Comparison of ENCODE assay signal across 22 cellular contexts in genomic region chr5:148858106-148858505, GRCh38. TPM values are rescaled to one million over a fixed set of nuclear protein-coding genes. Genes with fewer than 3 reads are reported as not detected.
DNase-seq lines count a peak whose midpoint lies in the region; ATAC-seq and TF ChIP-seq lines count a peak whose summit lies in the region.
"Had no signal": no experiment of that assay in that cellular context is flagged by ENCODE, and none has a peak within 500 bp of the region (broad histone marks: within the 10 kb centered on the region; RNA-seq: fewer than 3 reads in every experiment).

No MANE protein-coding gene starts in this region.

- DNase-seq in GM04503 (ENCODE audit: low read depth) = peak; percentile 66
- peak; percentile 20 for DNase-seq in astrocyte of the spinal cord (ENCODE audit: low read depth, low spot score)
- no peak for DNase-seq in lower lobe of right lung
- no peak for DNase-seq in stimulated activated CD8-positive, alpha-beta memory T cell treated with anti-CD3 and anti-CD28 coated beads, Interleukin-4, amount 100 ng/mL, for 48 hours
- DNase-seq in SJCRH30 = no peak
- DNase-seq in naive thymus-derived CD4-positive, alpha-beta T cell = no peak
- DNase-seq in activated CD4-positive, alpha-beta T cell treated with anti-CD3 and anti-CD28 coated beads, Interleukin-2, amount 10 ng/mL, durations not matched to agents 7 days and 5 days = no peak
- DNase-seq: activated CD4-positive, alpha-beta T cell treated with anti-CD3 and anti-CD28 coated beads, Interleukin-2, amount 50 U/mL, for 48 hours; activated effector memory CD4-positive, alpha-beta T cell treated with anti-CD3 and anti-CD28 coated beads, Interleukin-2, amount 50 U/mL, for 16 hours; activated naive CD8-positive, alpha-beta T cell treated with anti-CD3 and anti-CD28 coated beads, Interleukin-2, amount 50 U/mL, for 24 hours; C1 segment of cervical spinal cord; DMS153; left colon; PC-9; stimulated activated CD4-positive, alpha-beta T cell treated with anti-CD3 and anti-CD28 coated beads, Interleukin-4, amount 100 ng/mL, for 1 hour; WERI-Rb-1 had no signal

- POLR2A ChIA-PET in naive thymus-derived CD4-positive, alpha-beta T cell (lab: Charles Lee) = no interaction called here
- POLR2A ChIA-PET in activated CD4-positive, alpha-beta T cell treated with anti-CD3 and anti-CD28 coated beads, Interleukin-2, amount 10 ng/mL, durations not matched to agents 7 days and 5 days (lab: Charles Lee) = no interaction called here

- H3K27ac Mint-ChIP-seq in naive thymus-derived CD4-positive, alpha-beta T cell = no peak overlapping the region
- no peak overlapping the region for H3K27ac Mint-ChIP-seq in activated CD4-positive, alpha-beta T cell treated with anti-CD3 and anti-CD28 coated beads, Interleukin-2, amount 10 ng/mL, durations not matched to agents 7 days and 5 days
- H3K27ac Mint-ChIP-seq: activated naive CD8-positive, alpha-beta T cell treated with anti-CD3 and anti-CD28 coated beads, Interleukin-2, amount 50 U/mL, for 24 hours; stimulated activated naive CD8-positive, alpha-beta T cell treated with anti-CD3 and anti-CD28 coated beads, Interleukin-15, Interleukin-2, amounts not matched to agents 100 ng/mL and 50 ng/mL, for 24 hours had no signal

- CTCF ChIA-PET in naive thymus-derived CD4-positive, alpha-beta T cell (lab: Charles Lee) = no interaction called here
- CTCF ChIA-PET in activated CD4-positive, alpha-beta T cell treated with anti-CD3 and anti-CD28 coated beads, Interleukin-2, amount 10 ng/mL, durations not matched to agents 7 days and 5 days (lab: Charles Lee) = no interaction called here

- intact Hi-C loops in lower lobe of right lung (cut with DNase I) = no loop called here
- intact Hi-C loops in naive thymus-derived CD4-positive, alpha-beta T cell (cut with micrococcal nuclease) = no loop called here

- H3K4me3 Mint-ChIP-seq in naive thymus-derived CD4-positive, alpha-beta T cell = no peak overlapping the region
- H3K4me3 Mint-ChIP-seq in activated CD4-positive, alpha-beta T cell treated with anti-CD3 and anti-CD28 coated beads, Interleukin-2, amount 10 ng/mL, durations not matched to agents 7 days and 5 days = no peak overlapping the region
- H3K4me3 Mint-ChIP-seq: activated naive CD8-positive, alpha-beta T cell treated with anti-CD3 and anti-CD28 coated beads, Interleukin-2, amount 50 U/mL, for 24 hours; neural crest cell; stimulated activated naive CD8-positive, alpha-beta T cell treated with anti-CD3 and anti-CD28 coated beads, Interleukin-15, Interleukin-2, amounts not matched to agents 100 ng/mL and 50 ng/mL, for 24 hours had no signal

- in situ Hi-C loops in astrocyte of the spinal cord (cut with HindIII; ENCODE audit: low sequenced_read_pairs) = no loop called here

- H3K4me3 ChIP-seq in astrocyte of the spinal cord (ENCODE audit: low read depth, low read length) = no peak overlapping the region
- H3K4me3 ChIP-seq in lower lobe of right lung = no peak overlapping the region
- no peak overlapping the region for H3K4me3 ChIP-seq in SJCRH30
- H3K4me3 ChIP-seq in naive thymus-derived CD4-positive, alpha-beta T cell (ENCODE audit: low read length) = no peak overlapping the region
- H3K4me3 ChIP-seq: cardiac muscle cell, K562, PC-9, tibial nerve had no signal

- peaks cover 0 to 32% (median 0%) of the 10 kb centered on the region in 7 donors for H3K4me1 Mint-ChIP-seq in naive thymus-derived CD4-positive, alpha-beta T cell
- peaks cover 24% of the 10 kb centered on the region for H3K4me1 Mint-ChIP-seq in activated CD4-positive, alpha-beta T cell treated with anti-CD3 and anti-CD28 coated beads, Interleukin-2, amount 10 ng/mL, durations not matched to agents 7 days and 5 days

- H3K4me1 ChIP-seq in lower lobe of right lung (peaks cover 46% of the 10 kb centered on the region), SJCRH30 (no peaks in the 10 kb centered on the region)
- peaks cover 0 to 67% of the 10 kb centered on the region in 2 donors for H3K4me1 ChIP-seq in naive thymus-derived CD4-positive, alpha-beta T cell (ENCODE audit: control insufficient read depth in 2 of 2, insufficient read depth in 2 of 2, low read length in 2 of 2)

- H3K9me3 ChIP-seq in lower lobe of right lung (no peaks in the 10 kb centered on the region), SJCRH30 (replicated peaks) (no peaks in the 10 kb centered on the region)
- H3K9me3 ChIP-seq in naive thymus-derived CD4-positive, alpha-beta T cell (ENCODE audit: control insufficient read depth in 2 of 3, low read length in 3 of 3) = no peaks in the 10 kb centered on the region
- H3K9me3 ChIP-seq: tibial nerve had no signal

- H3K36me3 Mint-ChIP-seq in naive thymus-derived CD4-positive, alpha-beta T cell = peaks cover 0 to 3% (median 0%) of the 10 kb centered on the region in 5 donors
- no peaks in the 10 kb centered on the region for H3K36me3 Mint-ChIP-seq in activated CD4-positive, alpha-beta T cell treated with anti-CD3 and anti-CD28 coated beads, Interleukin-2, amount 10 ng/mL, durations not matched to agents 7 days and 5 days (ENCODE audit: low read depth)

- peaks cover 0 to 8% (median 0%) of the 10 kb centered on the region in 5 donors for H3K27me3 Mint-ChIP-seq in naive thymus-derived CD4-positive, alpha-beta T cell
- H3K27me3 Mint-ChIP-seq in activated CD4-positive, alpha-beta T cell treated with anti-CD3 and anti-CD28 coated beads, Interleukin-2, amount 10 ng/mL, durations not matched to agents 7 days and 5 days = peaks cover 5% of the 10 kb centered on the region
- H3K27me3 Mint-ChIP-seq: activated naive CD8-positive, alpha-beta T cell treated with anti-CD3 and anti-CD28 coated beads, Interleukin-2, amount 50 U/mL, for 24 hours; stimulated activated naive CD8-positive, alpha-beta T cell treated with anti-CD3 and anti-CD28 coated beads, Interleukin-15, Interleukin-2, amounts not matched to agents 100 ng/mL and 50 ng/mL, for 24 hours had no signal

- peaks cover 0 to 2% (median 0%) of the 10 kb centered on the region in 11 donors for H3K9me3 Mint-ChIP-seq in naive thymus-derived CD4-positive, alpha-beta T cell
- no peaks in the 10 kb centered on the region for H3K9me3 Mint-ChIP-seq in activated CD4-positive, alpha-beta T cell treated with anti-CD3 and anti-CD28 coated beads, Interleukin-2, amount 10 ng/mL, durations not matched to agents 7 days and 5 days
- H3K9me3 Mint-ChIP-seq: activated naive CD8-positive, alpha-beta T cell treated with anti-CD3 and anti-CD28 coated beads, Interleukin-2, amount 50 U/mL, for 24 hours; neural crest cell; stimulated activated naive CD8-positive, alpha-beta T cell treated with anti-CD3 and anti-CD28 coated beads, Interleukin-15, Interleukin-2, amounts not matched to agents 100 ng/mL and 50 ng/mL, for 24 hours had no signal

- H3K27ac ChIP-seq in lower lobe of right lung (peak overlapping the region; percentile 43), SJCRH30 (no peak overlapping the region)
- H3K27ac ChIP-seq in naive thymus-derived CD4-positive, alpha-beta T cell (ENCODE audit: low read depth, low read length) = no peak overlapping the region
- H3K27ac ChIP-seq: cardiac muscle cell, PC-9, tibial nerve, WERI-Rb-1 had no signal

- H3K36me3 ChIP-seq in lower lobe of right lung (no peaks in the 10 kb centered on the region), SJCRH30 (no peaks in the 10 kb centered on the region)
- no peaks in the 10 kb centered on the region for H3K36me3 ChIP-seq in naive thymus-derived CD4-positive, alpha-beta T cell (ENCODE audit: control insufficient read depth in 2 of 3, insufficient read depth in 3 of 3, low read length in 3 of 3)
- H3K36me3 ChIP-seq: cardiac muscle cell, tibial nerve, WERI-Rb-1 had no signal

- TF ChIP-seq CTCF in astrocyte of the spinal cord (IDR thresholded peaks at IDR 0.05; ENCODE audit: low read depth, low read length) (no peak), lower lobe of right lung (IDR thresholded peaks at IDR 0.05) (no peak)

- H3K27me3 ChIP-seq in lower lobe of right lung (ENCODE audit: low read depth) (no peaks in the 10 kb centered on the region), SJCRH30 (peaks cover 11% of the 10 kb centered on the region; the same call in 1 of the 2 replicates)
- no peaks in the 10 kb centered on the region for H3K27me3 ChIP-seq in naive thymus-derived CD4-positive, alpha-beta T cell (ENCODE audit: control insufficient read depth in 2 of 2, insufficient read depth in 2 of 2, low read length in 2 of 2)
- H3K27me3 ChIP-seq: cardiac muscle cell, tibial nerve had no signal

- peak in 1 of 2 donors; percentile 16 for ATAC-seq in lower lobe of right lung
- ATAC-seq in naive thymus-derived CD4-positive, alpha-beta T cell = no peak
- ATAC-seq: activated naive CD8-positive, alpha-beta T cell treated with anti-CD3 and anti-CD28 coated beads, Interleukin-2, amount 50 U/mL, for 24 hours; esophagus mucosa; left colon had no signal

RNA-seq across cellular contexts. Expression of gene ADRB2, which starts 31.7 kb away (rescaled TPM):
- 26.4 TPM for total RNA-seq in lower lobe of right lung
- total RNA-seq in SJCRH30 (2014; rRNA removed; shearing (Covaris generic)) = 0.08 and 0.10 TPM in 2 replicates
- 10 to 100 TPM in 1 of 5 experiments, 1 to 10 TPM in 3, under 1 TPM in 1; 0.36 to 14.4 (median 1.3) TPM for total RNA-seq in naive thymus-derived CD4-positive, alpha-beta T cell
- under 1 TPM; 0.21 to 0.25 TPM for polyA plus RNA-seq in naive thymus-derived CD4-positive, alpha-beta T cell
- 1 to 10 TPM; 1.3 to 1.5 TPM for total RNA-seq in activated CD4-positive, alpha-beta T cell treated with anti-CD3 and anti-CD28 coated beads, Interleukin-2, amount 10 ng/mL, durations not matched to agents 7 days and 5 days

Comparison
In these comparisons a context has a peak if more than half of its experiments do, and no peak if none do; other contexts are left out.
1. DNase-seq: peak in GM04503 (single experiment) and astrocyte of the spinal cord (single experiment); none in lower lobe of right lung (single experiment), stimulated activated CD8-positive, alpha-beta memory T cell treated with anti-CD3 and anti-CD28 coated beads, Interleukin-4, amount 100 ng/mL, for 48 hours (single experiment), SJCRH30 (0 of 2), naive thymus-derived CD4-positive, alpha-beta T cell (0 of 9) and activated CD4-positive, alpha-beta T cell treated with anti-CD3 and anti-CD28 coated beads, Interleukin-2, amount 10 ng/mL, durations not matched to agents 7 days and 5 days (single experiment).